ENCODE assay signal across 23 cellular contexts in the genomic region with DNA sequence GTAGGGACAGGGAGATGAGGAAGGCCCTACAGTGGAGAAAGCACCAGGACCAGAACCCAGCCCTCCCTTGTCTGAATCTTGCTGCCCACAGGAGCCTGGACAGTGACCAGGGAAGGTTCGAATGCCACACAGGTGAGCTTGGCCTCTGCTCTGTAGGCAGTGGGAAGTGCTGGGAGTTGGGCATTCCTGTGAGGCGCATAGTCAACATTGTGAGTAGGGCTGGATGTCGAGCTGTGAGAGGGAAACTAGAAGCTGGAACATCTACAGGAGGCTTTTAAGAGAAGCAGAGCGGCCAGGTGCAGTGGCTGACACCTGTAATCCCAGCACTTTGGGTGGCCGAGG. TPM values are rescaled to one million over a fixed set of nuclear protein-coding genes. Genes with fewer than 3 reads are reported as not detected.
DNase-seq lines count a peak whose midpoint lies in the region; ATAC-seq and TF ChIP-seq lines count a peak whose summit lies in the region.
"Had no signal": no experiment of that assay in that cellular context is flagged by ENCODE, and none has a peak within 500 bp of the region (broad histone marks: within the 10 kb centered on the region; RNA-seq: fewer than 3 reads in every experiment).

No MANE protein-coding gene starts in this region.

- no peak overlapping the region for H3K27ac Mint-ChIP-seq in GM23338
- peak overlapping the region; percentile 23 for H3K27ac Mint-ChIP-seq in dendritic cell treated with granulocyte-macrophage colony-stimulating factor and Interleukin-4, amounts not matched to agents 40 ng/mL and 50 ng/mL, for 4 days
- H3K27ac Mint-ChIP-seq: IgD-negative memory B cell had no signal

- H3K9me3 ChIP-seq in right lobe of liver = no peaks in the 10 kb centered on the region
- no peaks in the 10 kb centered on the region for H3K9me3 ChIP-seq in stomach
- H3K9me3 ChIP-seq: BLaER1, MG63 had no signal

- H3K4me3 Mint-ChIP-seq in GM23338 = no peak overlapping the region
- no peak overlapping the region for H3K4me3 Mint-ChIP-seq in dendritic cell treated with granulocyte-macrophage colony-stimulating factor and Interleukin-4, amounts not matched to agents 40 ng/mL and 50 ng/mL, for 4 days
- H3K4me3 Mint-ChIP-seq: CD8-positive, alpha-beta memory T cell; H9 had no signal

- H3K27ac ChIP-seq in GM23338 (ENCODE audit: low read depth) (no peak overlapping the region), right lobe of liver (peak overlapping the region; percentile 64 to 100 (median 94)), stomach (peak overlapping the region; percentile 24 to 57 (median 49))

- H3K27me3 Mint-ChIP-seq in GM23338 (ENCODE audit: insufficient read depth, low read depth, poor library complexity) = peaks cover 4% of the 10 kb centered on the region
- peaks cover 5% of the 10 kb centered on the region for H3K27me3 Mint-ChIP-seq in dendritic cell treated with granulocyte-macrophage colony-stimulating factor and Interleukin-4, amounts not matched to agents 40 ng/mL and 50 ng/mL, for 4 days
- H3K27me3 Mint-ChIP-seq: CD8-positive, alpha-beta memory T cell; IgD-negative memory B cell had no signal

- H3K4me1 Mint-ChIP-seq in GM23338 = peaks cover 23% of the 10 kb centered on the region
- H3K4me1 Mint-ChIP-seq in dendritic cell treated with granulocyte-macrophage colony-stimulating factor and Interleukin-4, amounts not matched to agents 40 ng/mL and 50 ng/mL, for 4 days (ENCODE audit: low read depth) = peaks cover 37% of the 10 kb centered on the region

- no peaks in the 10 kb centered on the region for H3K79me2 ChIP-seq in GM23338 (replicated peaks; ENCODE audit: insufficient read depth)

- TF ChIP-seq POLR2A in right lobe of liver (IDR thresholded peaks at IDR 0.05) (no peak), stomach (IDR thresholded peaks at IDR 0.05) (no peak)

- ATAC-seq in GM23338 (peak; percentile 40), right lobe of liver (peak; percentile 23 to 39 (median 32)), HG03460 (IDR thresholded peaks at IDR 0.05; ENCODE audit: unreplicated experiment) (no peak)

- DNase-seq in GM23338 (ENCODE audit: low spot score) (no peak), right lobe of liver (peak in 2 of 3 donors; percentile 35 to 70), stomach (no peak), NK-92 (lab: John Stamatoyannopoulos, UW; ENCODE audit: unreplicated experiment) (no peak), GOT3 (lab: John Stamatoyannopoulos, UW) (no peak)
- no peak for DNase-seq in activated CD4-positive, alpha-beta T cell treated with anti-CD3 and anti-CD28 coated beads, Interleukin-2, amount 50 U/mL, for 4 hours
- DNase-seq: CD8-positive, alpha-beta memory T cell; DMS79; H9; Karpas-422; MG63; NCI-H1048; NCI-H1436; NCI-H2029 treated with DMSO at 0.1 percent for 48 hours; NCI-H2171 treated with DMSO at 0.1 percent for 48 hours; NCI-H446 treated with DMSO at 0.1 percent for 48 hours; NK-92 treated with Interleukin-12 subunit alpha and Interleukin-12 subunit beta, amount 100 ng/mL, for 24 hours had no signal

- H3F3A ChIP-seq in GM23338 (replicated peaks; ENCODE audit: low read depth) = no peaks in the 10 kb centered on the region

- H3K36me3 ChIP-seq in GM23338 (ENCODE audit: insufficient read depth) (no peaks in the 10 kb centered on the region), right lobe of liver (no peaks in the 10 kb centered on the region), stomach (no peaks in the 10 kb centered on the region)
- H3K36me3 ChIP-seq: BLaER1, MG63 had no signal

- H3K36me3 Mint-ChIP-seq in GM23338 (ENCODE audit: low read depth) = no peaks in the 10 kb centered on the region
- H3K36me3 Mint-ChIP-seq in dendritic cell treated with granulocyte-macrophage colony-stimulating factor and Interleukin-4, amounts not matched to agents 40 ng/mL and 50 ng/mL, for 4 days (ENCODE audit: low read depth) = no peaks in the 10 kb centered on the region
- H3K36me3 Mint-ChIP-seq: CD8-positive, alpha-beta memory T cell had no signal

- no peak overlapping the region for H2AFZ ChIP-seq in GM23338

- 47% methylated on average over 3 of the region's 5 CpGs for WGBS in right lobe of liver (ENCODE audit: insufficient coverage, low coverage, low lambda C conversion rate, missing lambda C conversion rate)
- 54 to 79% (median 67%) methylated on average over 5 of the region's 5 CpGs for WGBS in stomach, 5 donors

- TF ChIP-seq CTCF in GM23338 (conservative IDR thresholded peaks at IDR 0.05; ENCODE audit: low read depth in 2 of 2) (no peak), right lobe of liver (IDR thresholded peaks at IDR 0.05) (no peak), stomach (IDR thresholded peaks at IDR 0.05) (no peak)

- intact Hi-C loops in dendritic cell treated with granulocyte-macrophage colony-stimulating factor and Interleukin-4, amounts not matched to agents 40 ng/mL and 50 ng/mL, for 4 days (cut with micrococcal nuclease) = no loop called here
- intact Hi-C loops in right lobe of liver (cut with DNase I) (no loop called here), stomach (cut with DNase I; ENCODE audit: low total_unique reads) (no loop called here)

- no peaks in the 10 kb centered on the region for H3K4me1 ChIP-seq in GM23338 (ENCODE audit: insufficient read depth)
- H3K4me1 ChIP-seq in right lobe of liver = peaks cover 0 to 57% (median 27%) of the 10 kb centered on the region in 4 donors
- H3K4me1 ChIP-seq in stomach = peaks cover 0 to 14% (median 11%) of the 10 kb centered on the region in 4 donors

- no peaks in the 10 kb centered on the region for H4K20me1 ChIP-seq in GM23338 (replicated peaks; ENCODE audit: insufficient read depth)
- H4K20me1 ChIP-seq: BLaER1 had no signal

- no peak for TF ChIP-seq EP300 in stomach (IDR thresholded peaks at IDR 0.05)

- H3K9me2 ChIP-seq in GM23338 (ENCODE audit: insufficient read depth) = no peaks in the 10 kb centered on the region

- H3K9me3 Mint-ChIP-seq in GM23338 = no peaks in the 10 kb centered on the region
- H3K9me3 Mint-ChIP-seq in dendritic cell treated with granulocyte-macrophage colony-stimulating factor and Interleukin-4, amounts not matched to agents 40 ng/mL and 50 ng/mL, for 4 days = no peaks in the 10 kb centered on the region
- H3K9me3 Mint-ChIP-seq: CD8-positive, alpha-beta memory T cell; H9; IgD-negative memory B cell had no signal

- H3K4me3 ChIP-seq in GM23338 (no peak overlapping the region), right lobe of liver (peak overlapping the region in 1 of 3 donors; percentile 13), stomach (no peak overlapping the region)
- H3K4me3 ChIP-seq: BLaER1, MG63 had no signal

- no peak overlapping the region for H3K4me2 ChIP-seq in GM23338

- no peaks in the 10 kb centered on the region for H3K27me3 ChIP-seq in GM23338 (ENCODE audit: insufficient read depth)
- H3K27me3 ChIP-seq in right lobe of liver = no peaks in the 10 kb centered on the region
- H3K27me3 ChIP-seq in stomach = no peaks in the 10 kb centered on the region
- H3K27me3 ChIP-seq: BLaER1, MG63 had no signal

TF ChIP-seq in GM23338, 12 proteins besides CTCF, POLR2A, EP300 and RAD21 (continues in another document):
- no peak for TF ChIP-seq EZH2phosphoT487 (IDR thresholded peaks at IDR 0.05; ENCODE audit: unreplicated experiment)
- no peak for TF ChIP-seq JUNB (IDR thresholded peaks at IDR 0.05; ENCODE audit: unreplicated experiment)
- TF ChIP-seq CREB1 (CRISPR knock-in tag; IDR thresholded peaks at IDR 0.05; ENCODE audit: low read depth) = no peak
- no peak for TF ChIP-seq EZH2 (IDR thresholded peaks at IDR 0.05; ENCODE audit: low read depth, unreplicated experiment)
- TF ChIP-seq, protein P1, sequence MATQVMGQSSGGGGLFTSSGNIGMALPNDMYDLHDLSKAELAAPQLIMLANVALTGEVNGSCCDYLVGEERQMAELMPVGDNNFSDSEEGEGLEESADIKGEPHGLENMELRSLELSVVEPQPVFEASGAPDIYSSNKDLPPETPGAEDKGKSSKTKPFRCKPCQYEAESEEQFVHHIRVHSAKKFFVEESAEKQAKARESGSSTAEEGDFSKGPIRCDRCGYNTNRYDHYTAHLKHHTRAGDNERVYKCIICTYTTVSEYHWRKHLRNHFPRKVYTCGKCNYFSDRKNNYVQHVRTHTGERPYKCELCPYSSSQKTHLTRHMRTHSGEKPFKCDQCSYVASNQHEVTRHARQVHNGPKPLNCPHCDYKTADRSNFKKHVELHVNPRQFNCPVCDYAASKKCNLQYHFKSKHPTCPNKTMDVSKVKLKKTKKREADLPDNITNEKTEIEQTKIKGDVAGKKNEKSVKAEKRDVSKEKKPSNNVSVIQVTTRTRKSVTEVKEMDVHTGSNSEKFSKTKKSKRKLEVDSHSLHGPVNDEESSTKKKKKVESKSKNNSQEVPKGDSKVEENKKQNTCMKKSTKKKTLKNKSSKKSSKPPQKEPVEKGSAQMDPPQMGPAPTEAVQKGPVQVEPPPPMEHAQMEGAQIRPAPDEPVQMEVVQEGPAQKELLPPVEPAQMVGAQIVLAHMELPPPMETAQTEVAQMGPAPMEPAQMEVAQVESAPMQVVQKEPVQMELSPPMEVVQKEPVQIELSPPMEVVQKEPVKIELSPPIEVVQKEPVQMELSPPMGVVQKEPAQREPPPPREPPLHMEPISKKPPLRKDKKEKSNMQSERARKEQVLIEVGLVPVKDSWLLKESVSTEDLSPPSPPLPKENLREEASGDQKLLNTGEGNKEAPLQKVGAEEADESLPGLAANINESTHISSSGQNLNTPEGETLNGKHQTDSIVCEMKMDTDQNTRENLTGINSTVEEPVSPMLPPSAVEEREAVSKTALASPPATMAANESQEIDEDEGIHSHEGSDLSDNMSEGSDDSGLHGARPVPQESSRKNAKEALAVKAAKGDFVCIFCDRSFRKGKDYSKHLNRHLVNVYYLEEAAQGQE (IDR thresholded peaks at IDR 0.05; ENCODE audit: unreplicated experiment) = no peak
- TF ChIP-seq POLR2AphosphoS5 (IDR thresholded peaks at IDR 0.05; ENCODE audit: low read depth) = no peak
- no peak for TF ChIP-seq NANOG (IDR thresholded peaks at IDR 0.05; ENCODE audit: borderline replicate concordance)
- no peak for TF ChIP-seq STAT1 (IDR thresholded peaks at IDR 0.05; ENCODE audit: unreplicated experiment)

RNA-seq across cellular contexts. Expression of a gene that starts 20.3 kb away (rescaled TPM):
- total RNA-seq in GM23338 (2014; rRNA removed; shearing (Covaris generic)) = 37.7 and 42.8 TPM in 2 replicates
- polyA plus RNA-seq in GM23338 (2016; fragmentation: Nextera tagmentation; extraction: Ambion mirVana) (17.8 and 19.2 TPM in 2 replicates), stomach (10 to 100 TPM; 35.6 to 59.1 (median 42.7) TPM)
- total RNA-seq in right lobe of liver (100 to 1,000 TPM in 4 of 6 experiments, 10 to 100 TPM in 2; 73.4 to 783 (median 147) TPM), stomach (10 to 100 TPM; 19.6 to 75.3 (median 33.4) TPM)

RNA-seq across cellular contexts. Expression of a gene that starts 23.4 kb away (rescaled TPM):
- 26.7 and 33.0 TPM in 2 replicates for total RNA-seq in GM23338 (2014; rRNA removed; shearing (Covaris generic))
- polyA plus RNA-seq in GM23338 (2016; fragmentation: Nextera tagmentation; extraction: Ambion mirVana) (18.4 and 19.1 TPM in 2 replicates), stomach (1 to 10 TPM; 3.0 to 4.4 (median 3.5) TPM)
- total RNA-seq in right lobe of liver (1 to 10 TPM; 2.0 to 4.3 (median 3.2) TPM), stomach (10 to 100 TPM in 1 of 5 donors, 1 to 10 TPM in 3, not detected in 1; 1.8 to 23.2 (median 3.5) TPM)

RNA-seq across cellular contexts. Expression of a gene that starts 47.8 kb away (rescaled TPM):
- total RNA-seq in GM23338 (2014; rRNA removed; shearing (Covaris generic)) = not detected in 2 replicates
- not detected in 2 replicates for polyA plus RNA-seq in GM23338 (2016; fragmentation: Nextera tagmentation; extraction: Ambion mirVana)
- under 1 TPM in 4 of 6 experiments, not detected in 2; 0.12 to 0.59 (median 0.24) TPM for total RNA-seq in right lobe of liver
- not detected for total RNA-seq in stomach
- polyA plus RNA-seq in stomach = under 1 TPM in 1 of 3 donors, not detected in 2; 0.18 TPM
- total RNA-seq: A673, H9, RPMI7951 had no signal

Comparison
In these comparisons a context has a peak if more than half of its experiments do, and no peak if none do; other contexts are left out.
1. DNase-seq: peak in right lobe of liver (2 of 3); none in GM23338 (single experiment), stomach (single experiment), NK-92 (single experiment), activated CD4-positive, alpha-beta T cell treated with anti-CD3 and anti-CD28 coated beads, Interleukin-2, amount 50 U/mL, for 4 hours (0 of 2) and GOT3 (single experiment).